15 cellular contexts compared by ENCODE assay signal in the genomic region with DNA sequence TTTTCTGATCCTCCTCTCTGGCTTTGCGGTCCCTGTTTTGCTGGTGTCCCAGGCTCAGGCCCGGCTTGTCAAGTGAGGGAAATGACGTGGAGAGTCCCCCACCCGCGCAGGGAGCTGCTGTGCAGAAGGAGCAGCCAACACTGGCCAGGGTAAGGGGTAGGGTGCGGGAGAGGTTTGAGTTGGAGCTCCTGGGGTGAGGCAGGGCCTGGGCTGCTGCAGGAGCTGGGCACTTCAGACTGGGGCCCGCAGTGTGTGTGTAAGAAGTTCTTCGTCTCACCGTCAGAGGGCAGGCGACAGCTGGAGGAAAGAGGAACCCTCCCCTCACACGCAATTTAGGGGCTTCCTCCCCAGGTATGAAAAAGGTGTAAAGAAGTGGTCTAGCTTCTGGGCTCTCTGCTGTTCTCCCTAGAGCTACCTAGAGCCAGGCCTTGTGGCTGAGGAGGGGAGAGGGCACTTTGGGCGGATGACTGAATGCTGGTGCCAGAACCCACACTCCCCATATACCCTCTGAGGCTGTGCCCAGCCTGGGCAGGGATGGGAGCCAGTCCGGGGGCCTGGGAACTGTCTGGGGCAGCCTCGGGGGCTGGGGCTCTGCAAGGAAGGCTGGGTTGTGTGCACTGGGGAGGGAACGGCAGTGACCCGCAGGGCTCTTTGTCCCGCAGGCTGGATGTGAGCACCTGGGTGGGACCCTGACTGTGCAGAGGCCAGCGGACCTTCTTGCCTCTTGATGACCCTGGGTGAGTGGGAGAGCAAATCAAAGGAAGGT. TPM values are rescaled to one million over a fixed set of nuclear protein-coding genes. Genes with fewer than 3 reads are reported as not detected.
DNase-seq lines count a peak whose midpoint lies in the region; ATAC-seq and TF ChIP-seq lines count a peak whose summit lies in the region.
"Had no signal": no experiment of that assay in that cellular context is flagged by ENCODE, and none has a peak within 500 bp of the region (broad histone marks: within the 10 kb centered on the region; RNA-seq: fewer than 3 reads in every experiment).

No MANE protein-coding gene starts in this region.

- DNase-seq in endothelial cell (ENCODE audit: low spot score) (peak; percentile 39), CD14-positive monocyte (ENCODE audit: low spot score) (no peak), GM03348 (ENCODE audit: low spot score) (no peak)
- DNase-seq in activated CD8-positive, alpha-beta T cell treated with anti-CD3 and anti-CD28 coated beads, Interleukin-2, amount 10 ng/mL, durations not matched to agents 7 days and 5 days: no peak
- DNase-seq in effector CD4-positive, alpha-beta T cell: no peak
- DNase-seq: activated CD4-positive, CD25-positive, alpha-beta regulatory T cell treated with anti-CD3 and anti-CD28 coated beads, Interleukin-2, amount 50 U/mL, for 72 hours; caudate nucleus; CD8-positive, alpha-beta memory T cell; gastrocnemius medialis; NCI-H2227 treated with DMSO at 0.1 percent for 48 hours; small intestine had no signal

- POLR2A ChIA-PET in activated CD8-positive, alpha-beta T cell treated with anti-CD3 and anti-CD28 coated beads, Interleukin-2, amount 10 ng/mL, durations not matched to agents 7 days and 5 days (lab: Charles Lee): no interaction called here

- H3K27ac ChIP-seq in BLaER1 (no peak overlapping the region), HUES6 (ENCODE audit: low read depth, low read length) (no peak overlapping the region)
- H3K27ac ChIP-seq: gastrocnemius medialis had no signal

- H3K4me2 ChIP-seq in BLaER1: peak overlapping the region; percentile 47; the same call in 1 of the 2 replicates

- H3K4me3 ChIP-seq in BLaER1 (no peak overlapping the region), HUES6 (ENCODE audit: low read depth, low read length) (peak overlapping the region; percentile 48)
- H3K4me3 ChIP-seq: gastrocnemius medialis, mucosa of descending colon had no signal

- intact Hi-C loops in CD14-positive monocyte (cut with micrococcal nuclease): no loop called here

- H3K9ac ChIP-seq in BLaER1 (no peak overlapping the region), HUES6 (ENCODE audit: low read length) (peak overlapping the region; percentile 23)

- CTCF ChIA-PET in activated CD8-positive, alpha-beta T cell treated with anti-CD3 and anti-CD28 coated beads, Interleukin-2, amount 10 ng/mL, durations not matched to agents 7 days and 5 days (lab: Charles Lee): no interaction called here

- H3K9me3 ChIP-seq in BLaER1 (no peaks in the 10 kb centered on the region), HUES6 (ENCODE audit: control insufficient read depth, insufficient read depth, low read depth, low read length) (no peaks in the 10 kb centered on the region)
- H3K9me3 ChIP-seq: gastrocnemius medialis, mucosa of descending colon had no signal

- peaks cover 29% of the 10 kb centered on the region for H3K4me1 ChIP-seq in BLaER1
- peaks cover 14% of the 10 kb centered on the region for H3K4me1 ChIP-seq in HUES6 (ENCODE audit: control insufficient read depth, insufficient read depth, low read length)
- H3K4me1 ChIP-seq: gastrocnemius medialis had no signal

- H3K36me3 ChIP-seq in BLaER1: no peaks in the 10 kb centered on the region
- H3K36me3 ChIP-seq in HUES6 (ENCODE audit: control insufficient read depth, insufficient read depth, low read length): no peaks in the 10 kb centered on the region
- H3K36me3 ChIP-seq: gastrocnemius medialis had no signal

- H4K20me1 ChIP-seq in BLaER1: no peaks in the 10 kb centered on the region

- TF ChIP-seq CTCF in endothelial cell (IDR thresholded peaks at IDR 0.05; ENCODE audit: unreplicated experiment) (peak; percentile 54), nephron (IDR thresholded peaks at IDR 0.05; ENCODE audit: unreplicated experiment in 3 of 3) (peak; percentile 27 to 39 (median 37)), CD14-positive monocyte (IDR thresholded peaks at IDR 0.05) (no peak)

- H3K4me1 Mint-ChIP-seq in endothelial cell (ENCODE audit: unreplicated experiment) (peaks cover 15% of the 10 kb centered on the region), nephron (no peaks in the 10 kb centered on the region), CD14-positive monocyte (no peaks in the 10 kb centered on the region)
- no peaks in the 10 kb centered on the region for H3K4me1 Mint-ChIP-seq in activated CD8-positive, alpha-beta T cell treated with anti-CD3 and anti-CD28 coated beads, Interleukin-2, amount 10 ng/mL, durations not matched to agents 7 days and 5 days (ENCODE audit: low read depth)
- H3K4me1 Mint-ChIP-seq: CD8-positive, alpha-beta memory T cell had no signal

- no peak for ATAC-seq in activated CD8-positive, alpha-beta T cell treated with anti-CD3 and anti-CD28 coated beads, Interleukin-2, amount 10 ng/mL, durations not matched to agents 7 days and 5 days
- ATAC-seq: gastrocnemius medialis, mucosa of descending colon had no signal

- H3K4me3 Mint-ChIP-seq in endothelial cell (ENCODE audit: unreplicated experiment) (no peak overlapping the region), nephron (no peak overlapping the region), CD14-positive monocyte (no peak overlapping the region)
- no peak overlapping the region for H3K4me3 Mint-ChIP-seq in activated CD8-positive, alpha-beta T cell treated with anti-CD3 and anti-CD28 coated beads, Interleukin-2, amount 10 ng/mL, durations not matched to agents 7 days and 5 days
- H3K4me3 Mint-ChIP-seq: CD8-positive, alpha-beta memory T cell had no signal

- H3K27me3 ChIP-seq in BLaER1 (no peaks in the 10 kb centered on the region), HUES6 (ENCODE audit: control insufficient read depth, insufficient read depth, low read length) (peaks cover 73% of the 10 kb centered on the region)

- H3K9me3 Mint-ChIP-seq in endothelial cell (ENCODE audit: unreplicated experiment) (no peaks in the 10 kb centered on the region), nephron (no peaks in the 10 kb centered on the region), CD14-positive monocyte (no peaks in the 10 kb centered on the region)
- no peaks in the 10 kb centered on the region for H3K9me3 Mint-ChIP-seq in activated CD8-positive, alpha-beta T cell treated with anti-CD3 and anti-CD28 coated beads, Interleukin-2, amount 10 ng/mL, durations not matched to agents 7 days and 5 days (ENCODE audit: insufficient read depth)
- H3K9me3 Mint-ChIP-seq: CD8-positive, alpha-beta memory T cell had no signal

- H3K27me3 Mint-ChIP-seq in endothelial cell (ENCODE audit: unreplicated experiment) (peaks cover 2% of the 10 kb centered on the region), nephron (ENCODE audit: low read depth) (peaks cover 71% of the 10 kb centered on the region), CD14-positive monocyte (ENCODE audit: low read depth in 3 of 3) (peaks cover 0 to 11% (median 7%) of the 10 kb centered on the region in 3 donors)
- no peaks in the 10 kb centered on the region for H3K27me3 Mint-ChIP-seq in activated CD8-positive, alpha-beta T cell treated with anti-CD3 and anti-CD28 coated beads, Interleukin-2, amount 10 ng/mL, durations not matched to agents 7 days and 5 days (ENCODE audit: low read depth)

- H3K36me3 Mint-ChIP-seq in endothelial cell (ENCODE audit: low read depth, unreplicated experiment): no peaks in the 10 kb centered on the region
- H3K36me3 Mint-ChIP-seq in nephron (ENCODE audit: low read depth): no peaks in the 10 kb centered on the region
- H3K36me3 Mint-ChIP-seq in activated CD8-positive, alpha-beta T cell treated with anti-CD3 and anti-CD28 coated beads, Interleukin-2, amount 10 ng/mL, durations not matched to agents 7 days and 5 days (ENCODE audit: low read depth): no peaks in the 10 kb centered on the region
- no peaks in the 10 kb centered on the region for H3K36me3 Mint-ChIP-seq in CD14-positive monocyte
- H3K36me3 Mint-ChIP-seq: CD8-positive, alpha-beta memory T cell had no signal

- H3K27ac Mint-ChIP-seq in endothelial cell (ENCODE audit: unreplicated experiment) (no peak overlapping the region), nephron (no peak overlapping the region), CD14-positive monocyte (no peak overlapping the region)
- H3K27ac Mint-ChIP-seq in activated CD8-positive, alpha-beta T cell treated with anti-CD3 and anti-CD28 coated beads, Interleukin-2, amount 10 ng/mL, durations not matched to agents 7 days and 5 days: no peak overlapping the region
- H3K27ac Mint-ChIP-seq: CD8-positive, alpha-beta memory T cell had no signal

RNA-seq across cellular contexts. Expression of a gene that starts 11.8 kb away (rescaled TPM):
- 0.44 TPM for total RNA-seq in endothelial cell (ENCODE audit: unreplicated experiment)
- not detected for total RNA-seq in activated CD8-positive, alpha-beta T cell treated with anti-CD3 and anti-CD28 coated beads, Interleukin-2, amount 10 ng/mL, durations not matched to agents 7 days and 5 days
- polyA plus RNA-seq in CD14-positive monocyte: not detected
- total RNA-seq: CD8-positive, alpha-beta memory T cell; gastrocnemius medialis had no signal
- polyA plus RNA-seq: CD8-positive, alpha-beta memory T cell had no signal
